Comparison of ENCODE assay signal across 13 cellular contexts in genomic region chr1:229368347-229368746, GRCh38. TPM values are rescaled to one million over a fixed set of nuclear protein-coding genes. Genes with fewer than 3 reads are reported as not detected.
DNase-seq lines count a peak whose midpoint lies in the region; ATAC-seq, FAIRE-seq and TF ChIP-seq lines count a peak whose summit lies in the region.
"Had no signal": no experiment of that assay in that cellular context is flagged by ENCODE, and none has a peak within 500 bp of the region (broad histone marks: within the 10 kb centered on the region; RNA-seq: fewer than 3 reads in every experiment).

No MANE protein-coding gene starts in this region.

- ATAC-seq in GM18520 (IDR thresholded peaks at IDR 0.05; ENCODE audit: unreplicated experiment) (peak; percentile 60), GM21515 (IDR thresholded peaks at IDR 0.05; ENCODE audit: unreplicated experiment) (peak; percentile 83), HG03066 (IDR thresholded peaks at IDR 0.05; ENCODE audit: low read depth, unreplicated experiment) (peak; percentile 76)
- ATAC-seq: mucosa of descending colon, PC-3 had no signal

- H3K9me3 Mint-ChIP-seq in glutamatergic neuron (ENCODE audit: unreplicated experiment) (peaks cover 2% of the 10 kb centered on the region), H9 (peaks cover 0 to 4% of the 10 kb centered on the region in 2 experiments; a peak in 1 of 5 replicates)

- H3K27me3 ChIP-seq in bronchial epithelial cell (ENCODE audit: control insufficient read depth, insufficient read depth, low read length) = no peaks in the 10 kb centered on the region
- no peaks in the 10 kb centered on the region for H3K27me3 ChIP-seq in H9 (ENCODE audit: insufficient read depth, low read length)
- H3K27me3 ChIP-seq in neuronal stem cell (ENCODE audit: control insufficient read depth in 3 of 3, insufficient read depth in 3 of 3, low read depth in 1 of 3, low read length in 3 of 3) = peaks cover 0 to 20% (median 0%) of the 10 kb centered on the region in 3 experiments
- H3K27me3 ChIP-seq: uterus had no signal

- H3K4me3 Mint-ChIP-seq in glutamatergic neuron (ENCODE audit: unreplicated experiment) = no peak overlapping the region
- no peak overlapping the region for H3K4me3 Mint-ChIP-seq in H9

- H3K79me1 ChIP-seq in H9 (ENCODE audit: insufficient read depth, low read depth, low read length, poor library complexity, severe bottlenecking) (no peaks in the 10 kb centered on the region), neuronal stem cell (ENCODE audit: low read depth, low read length) (no peaks in the 10 kb centered on the region)

- H2BK5ac ChIP-seq in H9 (ENCODE audit: insufficient read length, low read length) (no peak overlapping the region), neuronal stem cell (ENCODE audit: low read length) (no peak overlapping the region)

- H4K8ac ChIP-seq in H9 (replicated peaks; ENCODE audit: insufficient read length, low read depth, low read length) (no peak overlapping the region), neuronal stem cell (ENCODE audit: low read depth, low read length) (no peak overlapping the region)

- H3K4me1 ChIP-seq in H9 (ENCODE audit: insufficient read depth, low read length) (peaks cover 2% of the 10 kb centered on the region; the same call in 1 of the 2 replicates), neuronal stem cell (ENCODE audit: control insufficient read depth in 2 of 2, insufficient read depth in 1 of 2, low read depth in 1 of 2, low read length in 2 of 2) (peaks cover 0 to 5% of the 10 kb centered on the region in 2 donors)
- H3K4me1 ChIP-seq: uterus had no signal

- no peak overlapping the region for H3K18ac ChIP-seq in H9 (ENCODE audit: insufficient read length, low read depth, low read length)
- no peak overlapping the region for H3K18ac ChIP-seq in neuronal stem cell (ENCODE audit: low read length)

- no peak overlapping the region for H4K5ac ChIP-seq in H9 (ENCODE audit: insufficient read length, low read depth, low read length)

- no peak overlapping the region for H2BK120ac ChIP-seq in H9 (ENCODE audit: low read depth, low read length, poor library complexity, severe bottlenecking)
- no peak overlapping the region for H2BK120ac ChIP-seq in neuronal stem cell (ENCODE audit: low read depth, low read length)

- H4K91ac ChIP-seq in H9 (ENCODE audit: insufficient read length, low read depth, low read length) (no peak overlapping the region), neuronal stem cell (ENCODE audit: low read depth, low read length, poor library complexity) (no peak overlapping the region)

- no CpG with 5 or more reads among the region's 2 CpGs for WGBS in H9 (ENCODE audit: extremely low coverage, insufficient read length, low lambda C conversion rate)
- WGBS in neuronal stem cell (ENCODE audit: extremely low coverage in 2 of 2, insufficient read length in 2 of 2, insufficient replicate concordance in 1 of 2), 2 donors = no CpG with 5 or more reads among the region's 2 CpGs

- H2AK5ac ChIP-seq in H9 (ENCODE audit: insufficient read length, low read length) (no peak overlapping the region), neuronal stem cell (ENCODE audit: low read depth, low read length) (no peak overlapping the region)

- no peak overlapping the region for H3K27ac ChIP-seq in H9 (ENCODE audit: insufficient read length, low read depth, low read length)
- H3K27ac ChIP-seq in neuronal stem cell (replicated peaks; ENCODE audit: low read length) = no peak overlapping the region
- H3K27ac ChIP-seq: C4-2B, uterus had no signal

- no peak for FAIRE-seq in bronchial epithelial cell (lab: Jason Lieb, UNC)
- FAIRE-seq: endometrium had no signal

- H3K27ac Mint-ChIP-seq in glutamatergic neuron (ENCODE audit: unreplicated experiment) (no peak overlapping the region), H9 (no peak overlapping the region)

- H3K36me3 Mint-ChIP-seq in glutamatergic neuron (ENCODE audit: unreplicated experiment) (peaks cover 7% of the 10 kb centered on the region), H9 (ENCODE audit: insufficient read depth in 1 of 3, low read depth in 3 of 3) (no peaks in the 10 kb centered on the region; a peak in 2 of 7 replicates)

- no peaks in the 10 kb centered on the region for H3K79me2 ChIP-seq in H9 (ENCODE audit: insufficient read depth, low read length)

- no peaks in the 10 kb centered on the region for H4K20me1 ChIP-seq in H9 (ENCODE audit: control insufficient read depth, insufficient read depth, insufficient read length)

- H2BK15ac ChIP-seq in H9 (ENCODE audit: low read depth, low read length) = no peak overlapping the region
- H2BK15ac ChIP-seq in neuronal stem cell (ENCODE audit: low read length) = no peak overlapping the region

- H3K56ac ChIP-seq in H9 (ENCODE audit: insufficient read length, low read depth, low read length) = no peak overlapping the region

- H3K9ac ChIP-seq in H9 (ENCODE audit: extremely low read depth, insufficient read length, low read length) = no peak overlapping the region
- H3K9ac ChIP-seq in neuronal stem cell (ENCODE audit: low read depth, low read length, poor library complexity) = no peak overlapping the region

- no peak overlapping the region for H3K23ac ChIP-seq in H9 (ENCODE audit: insufficient read length, low read depth, low read length)
- H3K23ac ChIP-seq in neuronal stem cell (ENCODE audit: low read depth, low read length, poor library complexity) = no peak overlapping the region

- H3K14ac ChIP-seq in H9 (ENCODE audit: insufficient read depth, low read length) (no peak overlapping the region), neuronal stem cell (ENCODE audit: low read length) (no peak overlapping the region)

- H3K27me3 Mint-ChIP-seq in glutamatergic neuron (ENCODE audit: unreplicated experiment) (peaks cover 5% of the 10 kb centered on the region), H9 (ENCODE audit: low read depth) (peaks cover 12% of the 10 kb centered on the region)

- no peak overlapping the region for H2BK12ac ChIP-seq in H9 (ENCODE audit: insufficient read length, low read depth, low read length)
- no peak overlapping the region for H2BK12ac ChIP-seq in neuronal stem cell (ENCODE audit: low read length)

- TF ChIP-seq CTCF in bronchial epithelial cell (IDR thresholded peaks at IDR 0.05; ENCODE audit: insufficient read depth, low read length, severe bottlenecking) (no peak), glutamatergic neuron (IDR thresholded peaks at IDR 0.05; ENCODE audit: partially characterized antibody, unreplicated experiment) (no peak), H9 (conservative IDR thresholded peaks at IDR 0.05) (no peak)

- H3K4me3 ChIP-seq in bronchial epithelial cell (ENCODE audit: low read depth, low read length) (no peak overlapping the region), neuronal stem cell (ENCODE audit: low read length in 2 of 2) (no peak overlapping the region)
- H3K4me3 ChIP-seq: mucosa of descending colon, uterus had no signal

- H3K23me2 ChIP-seq in H9 (ENCODE audit: insufficient read length, low read depth, low read length, poor library complexity, severe bottlenecking) = no peaks in the 10 kb centered on the region

- no peak overlapping the region for H3K4ac ChIP-seq in H9 (ENCODE audit: low read depth, low read length)
- H3K4ac ChIP-seq in neuronal stem cell (ENCODE audit: low read length) = no peak overlapping the region

- no peak overlapping the region for H2BK20ac ChIP-seq in H9 (ENCODE audit: low read depth, low read length, poor library complexity, severe bottlenecking)

- no peaks in the 10 kb centered on the region for H3K4me1 Mint-ChIP-seq in glutamatergic neuron (ENCODE audit: low read depth, unreplicated experiment)
- peaks cover 7 to 8% of the 10 kb centered on the region in 2 experiments for H3K4me1 Mint-ChIP-seq in H9

- DNase-seq in bronchial epithelial cell (ENCODE audit: low read depth) (peak; percentile 11), glutamatergic neuron (no peak), H9 (no peak), glomerular visceral epithelial cell (ENCODE audit: extremely low spot score) (no peak), neuronal stem cell (ENCODE audit: low spot score) (no peak)
- DNase-seq: mucosa of descending colon, PC-3, uterus had no signal

- H3K4me2 ChIP-seq in H9 (ENCODE audit: insufficient read depth, insufficient read length, low read length) = no peak overlapping the region
- H3K4me2 ChIP-seq in neuronal stem cell (ENCODE audit: insufficient read depth, low read length, poor library complexity, severe bottlenecking) = no peak overlapping the region

- H2AFZ ChIP-seq in H9 (ENCODE audit: low read length) (no peak overlapping the region), neuronal stem cell (ENCODE audit: low read length) (no peak overlapping the region)

- H3K9me3 ChIP-seq in H9 (ENCODE audit: control insufficient read depth, low read depth, low read length) = no peaks in the 10 kb centered on the region
- H3K9me3 ChIP-seq in neuronal stem cell (replicated peaks in 1 of 2; ENCODE audit: control insufficient read depth in 2 of 2, insufficient read depth in 1 of 2, low read depth in 1 of 2, low read length in 2 of 2) = peaks cover 0 to 5% of the 10 kb centered on the region in 2 donors
- H3K9me3 ChIP-seq: mucosa of descending colon, uterus had no signal

- H3K36me3 ChIP-seq in bronchial epithelial cell (ENCODE audit: control insufficient read depth, insufficient read depth, low read length) = no peaks in the 10 kb centered on the region
- peaks cover 0 to 2% of the 10 kb centered on the region in 2 donors for H3K36me3 ChIP-seq in neuronal stem cell (replicated peaks in 1 of 2; ENCODE audit: control insufficient read depth in 2 of 2, insufficient read depth in 2 of 2, low read length in 2 of 2)
- H3K36me3 ChIP-seq: uterus had no signal

- no peak overlapping the region for H3T11ph ChIP-seq in H9 (ENCODE audit: low read length)

RNA-seq across cellular contexts. Expression of gene CCSAP, which starts 25.5 kb away (rescaled TPM):
- total RNA-seq in bronchial epithelial cell (7.6 and 10.1 TPM in 2 replicates), glutamatergic neuron (ENCODE audit: unreplicated experiment) (18.5 TPM), H9 (2021) (8.5 TPM in 2 replicates)
- polyA plus RNA-seq in neuronal stem cell (2013, experiment 1 of 2) = 9.2 TPM
- 9.5 TPM for polyA plus RNA-seq in neuronal stem cell (2013, experiment 2 of 2)
